26 cellular contexts compared by ENCODE assay signal in genomic region chr7:45567713-45568112, GRCh38. TPM values are rescaled to one million over a fixed set of nuclear protein-coding genes. Genes with fewer than 3 reads are reported as not detected.
"Had no signal": no experiment of that assay in that cellular context is flagged by ENCODE, and none has a peak within 500 bp of the region (broad histone marks: within the 10 kb centered on the region; RNA-seq: fewer than 3 reads in every experiment).

No MANE protein-coding gene starts in this region.

- DNase-seq: kidney; left colon; left lung; lower lobe of right lung; mammary epithelial cell; mesenchymal stem cell; naive thymus-derived CD8-positive, alpha-beta T cell; nucleus accumbens; pancreas; retina; right cardiac atrium; stimulated activated CD4-positive, alpha-beta T cell treated with anti-CD3 and anti-CD28 coated beads, Interleukin-12 subunit alpha, Interleukin-12 subunit beta, amount 100 ng/mL, for 4 hours; stimulated activated CD4-positive, alpha-beta T cell treated with anti-CD3 and anti-CD28 coated beads, Interleukin-15, amount 100 ng/mL, for 24 hours; stimulated activated CD4-positive, alpha-beta T cell treated with anti-CD3 and anti-CD28 coated beads, Interleukin-2, amount 100 ng/mL, for 24 hours; stimulated activated CD4-positive, alpha-beta T cell treated with anti-CD3 and anti-CD28 coated beads, Interleukin-4, amount 100 ng/mL, for 1 hour; stimulated activated naive CD4-positive, alpha-beta T cell; tibial artery; trophoblast cell; upper lobe of right lung had no signal

- H3K9me3 Mint-ChIP-seq: nephron; neural crest cell; stimulated activated naive CD8-positive, alpha-beta T cell treated with anti-CD3 and anti-CD28 coated beads, Interleukin-15, Interleukin-2, amounts not matched to agents 100 ng/mL and 50 ng/mL, for 24 hours had no signal

- H3K4me3 ChIP-seq: left lung, lower lobe of right lung, pancreas, prostate gland, skin epidermis, suprapubic skin, thoracic aorta, tibial artery, upper lobe of right lung had no signal

- H3K27me3 ChIP-seq: pancreas, tibial artery, upper lobe of right lung had no signal

- H3K4me1 Mint-ChIP-seq: neural crest cell had no signal

- H3K4me1 ChIP-seq: left lung, pancreas, prostate gland, suprapubic skin, upper lobe of right lung had no signal

- H3K27ac Mint-ChIP-seq: nephron; stimulated activated naive CD8-positive, alpha-beta T cell treated with anti-CD3 and anti-CD28 coated beads, Interleukin-15, Interleukin-2, amounts not matched to agents 100 ng/mL and 50 ng/mL, for 24 hours had no signal

- H3K9me3 ChIP-seq: left lung, lower lobe of right lung, pancreas, prostate gland, suprapubic skin, thoracic aorta, tibial artery, upper lobe of right lung had no signal

- H3K36me3 ChIP-seq: left lung, lower lobe of right lung, pancreas, prostate gland, suprapubic skin, thoracic aorta, tibial artery, upper lobe of right lung had no signal

- H3K27ac ChIP-seq: left lung, lower lobe of right lung, pancreas, prostate gland, skin epidermis, suprapubic skin, thoracic aorta, tibial artery, upper lobe of right lung had no signal

- H3K4me3 Mint-ChIP-seq: naive thymus-derived CD8-positive, alpha-beta T cell; nephron; neural crest cell; stimulated activated naive CD8-positive, alpha-beta T cell treated with anti-CD3 and anti-CD28 coated beads, Interleukin-15, Interleukin-2, amounts not matched to agents 100 ng/mL and 50 ng/mL, for 24 hours had no signal

RNA-seq across cellular contexts. Expression of gene ADCY1, which starts 6.5 kb away (rescaled TPM):
- total RNA-seq: naive thymus-derived CD8-positive, alpha-beta T cell had no signal
